3 cellular contexts compared by ENCODE assay signal in genomic region chr12:12599750-12600643, GRCh38.
TF ChIP-seq lines count a peak whose summit lies in the region.

No MANE protein-coding gene starts in this region.

TF ChIP-seq in GM23338, 12 proteins besides CTCF, POLR2A, EP300 and RAD21 (continues in another document):
- TF ChIP-seq ZNF114 (CRISPR knock-in tag; IDR thresholded peaks at IDR 0.05) (no peak), POLR2AphosphoS5 (IDR thresholded peaks at IDR 0.05; ENCODE audit: low read depth) (no peak), REST (IDR thresholded peaks at IDR 0.05; ENCODE audit: unreplicated experiment) (no peak), NANOG (IDR thresholded peaks at IDR 0.05; ENCODE audit: borderline replicate concordance) (no peak), JUNB (IDR thresholded peaks at IDR 0.05; ENCODE audit: unreplicated experiment) (no peak), ZNF331 (CRISPR knock-in tag; IDR thresholded peaks at IDR 0.05; ENCODE audit: low read depth) (no peak), EZH2phosphoT487 (IDR thresholded peaks at IDR 0.05; ENCODE audit: unreplicated experiment) (no peak), CREB1 (CRISPR knock-in tag; IDR thresholded peaks at IDR 0.05; ENCODE audit: low read depth) (no peak), EZH2 (IDR thresholded peaks at IDR 0.05; ENCODE audit: low read depth, unreplicated experiment) (no peak), STAT1 (IDR thresholded peaks at IDR 0.05; ENCODE audit: unreplicated experiment) (no peak)
- TF ChIP-seq, protein P1, sequence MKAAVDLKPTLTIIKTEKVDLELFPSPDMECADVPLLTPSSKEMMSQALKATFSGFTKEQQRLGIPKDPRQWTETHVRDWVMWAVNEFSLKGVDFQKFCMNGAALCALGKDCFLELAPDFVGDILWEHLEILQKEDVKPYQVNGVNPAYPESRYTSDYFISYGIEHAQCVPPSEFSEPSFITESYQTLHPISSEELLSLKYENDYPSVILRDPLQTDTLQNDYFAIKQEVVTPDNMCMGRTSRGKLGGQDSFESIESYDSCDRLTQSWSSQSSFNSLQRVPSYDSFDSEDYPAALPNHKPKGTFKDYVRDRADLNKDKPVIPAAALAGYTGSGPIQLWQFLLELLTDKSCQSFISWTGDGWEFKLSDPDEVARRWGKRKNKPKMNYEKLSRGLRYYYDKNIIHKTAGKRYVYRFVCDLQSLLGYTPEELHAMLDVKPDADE (IDR thresholded peaks at IDR 0.05): no peak

TF ChIP-seq in SK-N-SH treated with all-trans-retinoic acid at 6 μM for 48 hours, 23 proteins besides CTCF, POLR2A, EP300 and RAD21:
- TF ChIP-seq RARB (CRISPR knock-in tag; IDR thresholded peaks at IDR 0.05): no peak
- TF ChIP-seq SNAI2 (CRISPR knock-in tag; IDR thresholded peaks at IDR 0.05): peak; percentile 98
- TF ChIP-seq ZNF565 (CRISPR knock-in tag; conservative IDR thresholded peaks at IDR 0.05; ENCODE audit: low read depth): no peak
- peak; percentile 59; the same call in 1 of the 2 replicates for TF ChIP-seq CREB5 (CRISPR knock-in tag; IDR thresholded peaks at IDR 0.05; ENCODE audit: low read depth)
- no peak for TF ChIP-seq ZFP30 (CRISPR knock-in tag; IDR thresholded peaks at IDR 0.05)
- TF ChIP-seq, protein P2, sequence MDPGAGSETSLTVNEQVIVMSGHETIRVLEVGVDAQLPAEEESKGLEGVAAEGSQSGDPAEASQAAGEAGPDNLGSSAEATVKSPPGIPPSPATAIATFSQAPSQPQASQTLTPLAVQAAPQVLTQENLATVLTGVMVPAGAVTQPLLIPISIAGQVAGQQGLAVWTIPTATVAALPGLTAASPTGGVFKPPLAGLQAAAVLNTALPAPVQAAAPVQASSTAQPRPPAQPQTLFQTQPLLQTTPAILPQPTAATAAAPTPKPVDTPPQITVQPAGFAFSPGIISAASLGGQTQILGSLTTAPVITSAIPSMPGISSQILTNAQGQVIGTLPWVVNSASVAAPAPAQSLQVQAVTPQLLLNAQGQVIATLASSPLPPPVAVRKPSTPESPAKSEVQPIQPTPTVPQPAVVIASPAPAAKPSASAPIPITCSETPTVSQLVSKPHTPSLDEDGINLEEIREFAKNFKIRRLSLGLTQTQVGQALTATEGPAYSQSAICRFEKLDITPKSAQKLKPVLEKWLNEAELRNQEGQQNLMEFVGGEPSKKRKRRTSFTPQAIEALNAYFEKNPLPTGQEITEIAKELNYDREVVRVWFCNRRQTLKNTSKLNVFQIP (CRISPR knock-in tag; IDR thresholded peaks at IDR 0.05; ENCODE audit: borderline replicate concordance, low read depth): no peak
- TF ChIP-seq ARNTL (CRISPR knock-in tag; IDR thresholded peaks at IDR 0.05; ENCODE audit: borderline replicate concordance, low read depth): no peak
- TF ChIP-seq TCF4 (CRISPR knock-in tag; IDR thresholded peaks at IDR 0.05; ENCODE audit: borderline replicate concordance): peak; percentile 69
- TF ChIP-seq, protein P3, sequence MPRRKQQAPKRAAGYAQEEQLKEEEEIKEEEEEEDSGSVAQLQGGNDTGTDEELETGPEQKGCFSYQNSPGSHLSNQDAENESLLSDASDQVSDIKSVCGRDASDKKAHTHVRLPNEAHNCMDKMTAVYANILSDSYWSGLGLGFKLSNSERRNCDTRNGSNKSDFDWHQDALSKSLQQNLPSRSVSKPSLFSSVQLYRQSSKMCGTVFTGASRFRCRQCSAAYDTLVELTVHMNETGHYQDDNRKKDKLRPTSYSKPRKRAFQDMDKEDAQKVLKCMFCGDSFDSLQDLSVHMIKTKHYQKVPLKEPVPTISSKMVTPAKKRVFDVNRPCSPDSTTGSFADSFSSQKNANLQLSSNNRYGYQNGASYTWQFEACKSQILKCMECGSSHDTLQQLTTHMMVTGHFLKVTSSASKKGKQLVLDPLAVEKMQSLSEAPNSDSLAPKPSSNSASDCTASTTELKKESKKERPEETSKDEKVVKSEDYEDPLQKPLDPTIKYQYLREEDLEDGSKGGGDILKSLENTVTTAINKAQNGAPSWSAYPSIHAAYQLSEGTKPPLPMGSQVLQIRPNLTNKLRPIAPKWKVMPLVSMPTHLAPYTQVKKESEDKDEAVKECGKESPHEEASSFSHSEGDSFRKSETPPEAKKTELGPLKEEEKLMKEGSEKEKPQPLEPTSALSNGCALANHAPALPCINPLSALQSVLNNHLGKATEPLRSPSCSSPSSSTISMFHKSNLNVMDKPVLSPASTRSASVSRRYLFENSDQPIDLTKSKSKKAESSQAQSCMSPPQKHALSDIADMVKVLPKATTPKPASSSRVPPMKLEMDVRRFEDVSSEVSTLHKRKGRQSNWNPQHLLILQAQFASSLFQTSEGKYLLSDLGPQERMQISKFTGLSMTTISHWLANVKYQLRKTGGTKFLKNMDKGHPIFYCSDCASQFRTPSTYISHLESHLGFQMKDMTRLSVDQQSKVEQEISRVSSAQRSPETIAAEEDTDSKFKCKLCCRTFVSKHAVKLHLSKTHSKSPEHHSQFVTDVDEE (CRISPR knock-in tag; IDR thresholded peaks at IDR 0.05): peak; percentile 89
- no peak for TF ChIP-seq PPARA (CRISPR knock-in tag; IDR thresholded peaks at IDR 0.05; ENCODE audit: borderline replicate concordance)
- no peak for TF ChIP-seq OSR1 (CRISPR knock-in tag; IDR thresholded peaks at IDR 0.05)
- peak; percentile 98 for TF ChIP-seq ISL1 (CRISPR knock-in tag; IDR thresholded peaks at IDR 0.05)
- no peak for TF ChIP-seq ZNF70 (CRISPR knock-in tag; IDR thresholded peaks at IDR 0.05)
- no peak for TF ChIP-seq PATZ1 (CRISPR knock-in tag; IDR thresholded peaks at IDR 0.05; ENCODE audit: borderline replicate concordance)
- no peak for TF ChIP-seq TOX (CRISPR knock-in tag; IDR thresholded peaks at IDR 0.05; ENCODE audit: borderline replicate concordance)
- TF ChIP-seq ZC3H10 (CRISPR knock-in tag; IDR thresholded peaks at IDR 0.05): no peak
- peak; percentile 48; the same call in 1 of the 2 replicates for TF ChIP-seq ZFP3 (CRISPR knock-in tag; IDR thresholded peaks at IDR 0.05)
- no peak for TF ChIP-seq GLIS3 (CRISPR knock-in tag; IDR thresholded peaks at IDR 0.05)
- 0 out of 2 replicates have a peak, but pooled peaks have one; percentile 13 for TF ChIP-seq ESRRG (CRISPR knock-in tag; IDR thresholded peaks at IDR 0.05)

TF ChIP-seq in H1, 55 proteins besides CTCF, POLR2A, EP300 and RAD21:
- TF ChIP-seq SP4 (IDR thresholded peaks at IDR 0.05; ENCODE audit: low read length) (no peak), NANOG (IDR thresholded peaks at IDR 0.05; ENCODE audit: insufficient read depth, low read depth, low read length, poor library complexity, severe bottlenecking) (no peak), EGR1 (IDR thresholded peaks at IDR 0.05; ENCODE audit: borderline replicate concordance, low read depth, low read length) (no peak), ASH2L (IDR thresholded peaks at IDR 0.05; ENCODE audit: low read length) (no peak), KDM5A (IDR thresholded peaks at IDR 0.05; ENCODE audit: low read length) (no peak)
